ENCODE assay signal across 7 cellular contexts in genomic region chr19:14333101-14333871, GRCh38. TPM values are rescaled to one million over a fixed set of nuclear protein-coding genes. Genes with fewer than 3 reads are reported as not detected.
DNase-seq lines count a peak whose midpoint lies in the region; ATAC-seq and TF ChIP-seq lines count a peak whose summit lies in the region.

No MANE protein-coding gene starts in this region.

- H3K4me3 ChIP-seq in H7 (ENCODE audit: insufficient read depth, low read depth, low read length) (peak overlapping the region; percentile 42), hepatocyte (no peak overlapping the region)

- H3K4me2 ChIP-seq in hepatocyte, result peak overlapping the region; percentile 84

- H3K27ac Mint-ChIP-seq in activated CD8-positive, alpha-beta T cell treated with anti-CD3 and anti-CD28 coated beads, Interleukin-2, amount 10 ng/mL, durations not matched to agents 7 days and 5 days, result no peak overlapping the region

- no peaks in the 10 kb centered on the region for H3K79me2 ChIP-seq in hepatocyte

- no peaks in the 10 kb centered on the region for H3K9me2 ChIP-seq in hepatocyte (replicated peaks; ENCODE audit: insufficient read depth)

- H3K36me3 Mint-ChIP-seq in activated CD8-positive, alpha-beta T cell treated with anti-CD3 and anti-CD28 coated beads, Interleukin-2, amount 10 ng/mL, durations not matched to agents 7 days and 5 days (ENCODE audit: low read depth), result no peaks in the 10 kb centered on the region

- peak overlapping the region; percentile 67 for H2AFZ ChIP-seq in hepatocyte

- peaks cover 6% of the 10 kb centered on the region for H3K4me1 ChIP-seq in hepatocyte (ENCODE audit: insufficient read depth)

- no peaks in the 10 kb centered on the region for H3K9me3 ChIP-seq in hepatocyte (ENCODE audit: low read depth)

- peak; percentile 94 for DNase-seq in H7
- no peak for DNase-seq in activated CD8-positive, alpha-beta T cell treated with anti-CD3 and anti-CD28 coated beads, Interleukin-2, amount 10 ng/mL, durations not matched to agents 7 days and 5 days
- DNase-seq in hepatocyte (ENCODE audit: low spot score), result peak; percentile 51
- peak; percentile 29 for DNase-seq in stimulated activated naive CD8-positive, alpha-beta T cell treated with anti-CD3 and anti-CD28 coated beads, Interleukin-15, Interleukin-2, amounts not matched to agents 100 U/mL and 50 U/mL, for 24 hours
- no peak for DNase-seq in NCI-H146 (lab: John Stamatoyannopoulos, UW)
- no peak for DNase-seq in SIG-M5 treated with dmso at 0.1 percent for 504 hours (lab: John Stamatoyannopoulos, UW; ENCODE audit: unreplicated experiment)

- POLR2A ChIA-PET in activated CD8-positive, alpha-beta T cell treated with anti-CD3 and anti-CD28 coated beads, Interleukin-2, amount 10 ng/mL, durations not matched to agents 7 days and 5 days (lab: Charles Lee), result no interaction called here

- no peaks in the 10 kb centered on the region for H3K9me3 Mint-ChIP-seq in activated CD8-positive, alpha-beta T cell treated with anti-CD3 and anti-CD28 coated beads, Interleukin-2, amount 10 ng/mL, durations not matched to agents 7 days and 5 days (ENCODE audit: insufficient read depth)

- TF ChIP-seq CTCF in hepatocyte (IDR thresholded peaks at IDR 0.05; ENCODE audit: poor library complexity), result no peak

- H4K20me1 ChIP-seq in hepatocyte (ENCODE audit: insufficient read depth, poor library complexity, severe bottlenecking), result no peaks in the 10 kb centered on the region

- CTCF ChIA-PET in activated CD8-positive, alpha-beta T cell treated with anti-CD3 and anti-CD28 coated beads, Interleukin-2, amount 10 ng/mL, durations not matched to agents 7 days and 5 days (lab: Charles Lee), result interaction anchor here (2.3 kb wide), 1 partner anchor 15 kb away, joined by 9 read pairs; no protein-coding TSS in a partner anchor

- H3K27me3 ChIP-seq in H7 (ENCODE audit: control insufficient read depth, insufficient read depth, low read length) (no peaks in the 10 kb centered on the region), hepatocyte (no peaks in the 10 kb centered on the region)

- no peak overlapping the region for H3K27ac ChIP-seq in hepatocyte

- peaks cover 10% of the 10 kb centered on the region for H3K4me1 Mint-ChIP-seq in activated CD8-positive, alpha-beta T cell treated with anti-CD3 and anti-CD28 coated beads, Interleukin-2, amount 10 ng/mL, durations not matched to agents 7 days and 5 days (ENCODE audit: low read depth)

- H3K4me3 Mint-ChIP-seq in activated CD8-positive, alpha-beta T cell treated with anti-CD3 and anti-CD28 coated beads, Interleukin-2, amount 10 ng/mL, durations not matched to agents 7 days and 5 days, result peak overlapping the region; percentile 25

- H3K27me3 Mint-ChIP-seq in activated CD8-positive, alpha-beta T cell treated with anti-CD3 and anti-CD28 coated beads, Interleukin-2, amount 10 ng/mL, durations not matched to agents 7 days and 5 days (ENCODE audit: low read depth), result no peaks in the 10 kb centered on the region

- WGBS in hepatocyte (ENCODE audit: low lambda C conversion rate, missing lambda C conversion rate), result 11% methylated on average over 34 of the region's 37 CpGs

- ATAC-seq in activated CD8-positive, alpha-beta T cell treated with anti-CD3 and anti-CD28 coated beads, Interleukin-2, amount 10 ng/mL, durations not matched to agents 7 days and 5 days, result peak; percentile 70
- ATAC-seq in stimulated activated naive CD8-positive, alpha-beta T cell treated with anti-CD3 and anti-CD28 coated beads, Interleukin-15, Interleukin-2, amounts not matched to agents 100 U/mL and 50 U/mL, for 24 hours, result peak; percentile 58
- ATAC-seq in GM18909 (IDR thresholded peaks at IDR 0.05; ENCODE audit: poor library complexity, unreplicated experiment), result no peak

- H3K36me3 ChIP-seq in H7 (replicated peaks; ENCODE audit: control insufficient read depth, insufficient read depth, low read length) (no peaks in the 10 kb centered on the region), hepatocyte (replicated peaks; ENCODE audit: insufficient read depth, low read depth) (no peaks in the 10 kb centered on the region)

RNA-seq across cellular contexts. Expression of gene ADGRE5, which starts 48.0 kb away (rescaled TPM):
- 5.9 and 6.1 TPM in 2 replicates for total RNA-seq in H7 (2014; rRNA removed; shearing (Covaris generic))
- 100 to 1,000 TPM; 290 to 302 TPM for total RNA-seq in activated CD8-positive, alpha-beta T cell treated with anti-CD3 and anti-CD28 coated beads, Interleukin-2, amount 10 ng/mL, durations not matched to agents 7 days and 5 days
- 4.5 and 5.0 TPM in 2 replicates for total RNA-seq in hepatocyte
- polyA plus RNA-seq in hepatocyte, result 7.3 and 13.1 TPM in 2 replicates

Comparison
In these comparisons a context has a peak if more than half of its experiments do, and no peak if none do; other contexts are left out.
1. DNase-seq: peak in H7 (single experiment), hepatocyte (single experiment) and stimulated activated naive CD8-positive, alpha-beta T cell treated with anti-CD3 and anti-CD28 coated beads, Interleukin-15, Interleukin-2, amounts not matched to agents 100 U/mL and 50 U/mL, for 24 hours (single experiment); none in activated CD8-positive, alpha-beta T cell treated with anti-CD3 and anti-CD28 coated beads, Interleukin-2, amount 10 ng/mL, durations not matched to agents 7 days and 5 days (single experiment), NCI-H146 (single experiment) and SIG-M5 treated with dmso at 0.1 percent for 504 hours (single experiment).
2. RNA of gene ADGRE5, which starts 48.0 kb away (total RNA-seq): 290 to 302 TPM in activated CD8-positive, alpha-beta T cell treated with anti-CD3 and anti-CD28 coated beads, Interleukin-2, amount 10 ng/mL, durations not matched to agents 7 days and 5 days; 5.9 to 6.1 TPM in H7 and 4.5 to 5.0 TPM in hepatocyte; every median in the first group is over 10 times any median in the second.